In genomic region chr10:1159131-1160061, GRCh38 we compare ENCODE assay signal across 17 cellular contexts.
DNase-seq lines count a peak whose midpoint lies in the region; ATAC-seq and TF ChIP-seq lines count a peak whose summit lies in the region.
"Had no signal": no experiment of that assay in that cellular context is flagged by ENCODE, and none has a peak within 500 bp of the region (broad histone marks: within the 10 kb centered on the region; RNA-seq: fewer than 3 reads in every experiment).

No MANE protein-coding gene starts in this region.

- no peaks in the 10 kb centered on the region for H3K9me3 ChIP-seq in esophagus muscularis mucosa
- no peaks in the 10 kb centered on the region for H3K9me3 ChIP-seq in CD4-positive, alpha-beta T cell (ENCODE audit: control insufficient read depth, low read length)

- no peak for TF ChIP-seq CTCF in esophagus muscularis mucosa (IDR thresholded peaks at IDR 0.05)
- TF ChIP-seq CTCF in CD4-positive, alpha-beta T cell (IDR thresholded peaks at IDR 0.05): no peak

- CTCF ChIA-PET in CD4-positive, alpha-beta T cell (lab: Charles Lee): no interaction called here

- TF ChIP-seq POLR2A in esophagus muscularis mucosa (IDR thresholded peaks at IDR 0.05; ENCODE audit: low read depth): no peak

- H3K27ac ChIP-seq in esophagus muscularis mucosa (replicated peaks in 1 of 4): no peak overlapping the region
- H3K27ac ChIP-seq in CD4-positive, alpha-beta T cell (ENCODE audit: low read depth, low read length): no peak overlapping the region

- H3K9me3 Mint-ChIP-seq in T-helper 2 cell treated with Interferon-gamma antibody and Interleukin-4, amounts not matched to agents 5 μg/mL and 100 μg/mL, for 36 hours: no peaks in the 10 kb centered on the region
- no peaks in the 10 kb centered on the region for H3K9me3 Mint-ChIP-seq in CD4-positive, alpha-beta T cell
- H3K9me3 Mint-ChIP-seq: GM23338, nephron progenitor cell had no signal

- no peak overlapping the region for H3K27ac Mint-ChIP-seq in T-helper 2 cell treated with Interferon-gamma antibody and Interleukin-4, amounts not matched to agents 5 μg/mL and 100 μg/mL, for 36 hours
- no peak overlapping the region for H3K27ac Mint-ChIP-seq in CD4-positive, alpha-beta T cell
- H3K27ac Mint-ChIP-seq: GM23338, nephron progenitor cell had no signal

- no peaks in the 10 kb centered on the region for H3K4me1 Mint-ChIP-seq in T-helper 2 cell treated with Interferon-gamma antibody and Interleukin-4, amounts not matched to agents 5 μg/mL and 100 μg/mL, for 36 hours (ENCODE audit: low read depth)
- H3K4me1 Mint-ChIP-seq in CD4-positive, alpha-beta T cell (ENCODE audit: low read depth): no peaks in the 10 kb centered on the region
- H3K4me1 Mint-ChIP-seq: GM23338 had no signal

- DNase-seq in T-helper 2 cell treated with Interferon-gamma antibody and Interleukin-4, amounts not matched to agents 5 μg/mL and 100 μg/mL, for 36 hours (ENCODE audit: low spot score): no peak
- peak; percentile 53 for DNase-seq in esophagus muscularis mucosa (ENCODE audit: extremely low spot score)
- peak; percentile 7 for DNase-seq in skeletal muscle cell (ENCODE audit: low read depth)
- DNase-seq in NCI-H526 (lab: John Stamatoyannopoulos, UW): no peak
- DNase-seq in CD4-positive, alpha-beta T cell: no peak
- DNase-seq in NCI-H1417 (lab: John Stamatoyannopoulos, UW): no peak
- DNase-seq: activated naive CD4-positive, alpha-beta T cell treated with Interleukin-2 at 50 U/mL for 16 hours; AML-193; cortex of kidney; erythroblast; NCI-H2029; NCI-H510A; nephron progenitor cell; PC-3; substantia nigra had no signal

- no peak overlapping the region for H3K4me3 ChIP-seq in esophagus muscularis mucosa
- peak overlapping the region; percentile 8 for H3K4me3 ChIP-seq in skeletal muscle cell (ENCODE audit: low read depth, low read length)
- H3K4me3 ChIP-seq: GM23338 had no signal

- WGBS in esophagus muscularis mucosa: 88% methylated on average over 52 of the region's 59 CpGs

- no peaks in the 10 kb centered on the region for H3K27me3 Mint-ChIP-seq in T-helper 2 cell treated with Interferon-gamma antibody and Interleukin-4, amounts not matched to agents 5 μg/mL and 100 μg/mL, for 36 hours (ENCODE audit: low read depth)
- no peaks in the 10 kb centered on the region for H3K27me3 Mint-ChIP-seq in CD4-positive, alpha-beta T cell

- peak; percentile 39 for ATAC-seq in HG02885 (IDR thresholded peaks at IDR 0.05; ENCODE audit: poor library complexity, unreplicated experiment)
- no peak for ATAC-seq in CD4-positive, alpha-beta T cell (ENCODE audit: poor library complexity)
- ATAC-seq: GM23338, PC-3 had no signal

- TF ChIP-seq EP300 in esophagus muscularis mucosa (IDR thresholded peaks at IDR 0.05): no peak

- H3K36me3 ChIP-seq in esophagus muscularis mucosa: no peaks in the 10 kb centered on the region

- peak overlapping the region; percentile 36 for H3K4me3 Mint-ChIP-seq in T-helper 2 cell treated with Interferon-gamma antibody and Interleukin-4, amounts not matched to agents 5 μg/mL and 100 μg/mL, for 36 hours
- H3K4me3 Mint-ChIP-seq in CD4-positive, alpha-beta T cell: no peak overlapping the region
- H3K4me3 Mint-ChIP-seq: GM23338, nephron progenitor cell had no signal

- POLR2A ChIA-PET in CD4-positive, alpha-beta T cell (lab: Charles Lee): no interaction called here

- intact Hi-C loops in esophagus muscularis mucosa (cut with DNase I): no loop called here
- intact Hi-C loops in CD4-positive, alpha-beta T cell (cut with DNase I, micrococcal nuclease): no loop called here

- H3K4me1 ChIP-seq in esophagus muscularis mucosa: no peaks in the 10 kb centered on the region

- H3K27me3 ChIP-seq in esophagus muscularis mucosa: peaks cover 0 to 17% (median 0%) of the 10 kb centered on the region in 4 donors
- no peaks in the 10 kb centered on the region for H3K27me3 ChIP-seq in CD4-positive, alpha-beta T cell (ENCODE audit: control insufficient read depth, insufficient read depth, low read length)

- no peaks in the 10 kb centered on the region for H3K36me3 Mint-ChIP-seq in T-helper 2 cell treated with Interferon-gamma antibody and Interleukin-4, amounts not matched to agents 5 μg/mL and 100 μg/mL, for 36 hours (ENCODE audit: low read depth)
- no peaks in the 10 kb centered on the region for H3K36me3 Mint-ChIP-seq in CD4-positive, alpha-beta T cell (ENCODE audit: low read depth)

Comparison
In these comparisons a context has a peak if more than half of its experiments do, and no peak if none do; other contexts are left out.
1. DNase-seq: peak in esophagus muscularis mucosa (single experiment) and skeletal muscle cell (single experiment); none in T-helper 2 cell treated with Interferon-gamma antibody and Interleukin-4, amounts not matched to agents 5 μg/mL and 100 μg/mL, for 36 hours (single experiment), NCI-H526 (0 of 2), CD4-positive, alpha-beta T cell (0 of 10) and NCI-H1417 (0 of 3).